12 cellular contexts compared by ENCODE assay signal in the genomic region with DNA sequence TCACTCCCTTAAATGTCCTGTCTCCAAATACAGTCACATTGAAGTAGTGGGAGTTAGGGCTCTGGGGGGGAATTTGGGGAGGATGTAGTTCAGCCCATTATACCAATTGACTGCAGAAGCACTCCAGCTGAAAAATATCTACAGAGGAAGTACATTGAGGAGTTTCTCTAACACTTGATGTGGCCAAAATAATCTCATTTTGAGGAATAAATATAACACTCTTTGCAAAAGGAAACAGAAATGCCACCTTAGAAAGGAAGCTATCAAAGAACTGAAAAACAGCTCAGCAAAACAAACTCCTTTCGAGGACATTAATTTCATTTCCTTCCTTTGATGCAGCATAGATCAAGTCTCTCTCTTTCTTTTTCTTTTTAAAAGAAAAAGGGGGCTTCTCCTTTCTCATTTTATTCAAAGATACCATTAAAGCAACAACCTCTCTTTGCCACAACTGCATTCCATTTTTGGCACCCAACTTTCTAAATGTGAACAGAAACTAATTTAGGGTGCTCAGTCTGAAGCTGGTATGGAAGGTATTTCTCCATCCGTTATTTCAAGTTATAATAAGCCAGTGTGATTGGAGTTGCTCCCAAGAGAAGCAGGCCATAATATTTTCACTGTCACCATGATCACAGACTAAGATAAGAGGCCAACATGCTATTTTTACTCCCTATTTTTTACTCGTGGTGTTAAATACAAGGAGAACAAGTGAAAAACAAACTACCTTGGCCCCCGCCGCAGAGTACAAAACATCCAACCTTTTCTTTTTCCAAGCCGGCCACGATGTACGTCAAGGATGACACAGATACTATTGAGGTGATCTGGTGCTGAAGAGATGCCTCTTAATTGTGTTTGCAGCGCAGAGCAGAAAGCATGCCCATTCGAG.
DNase-seq lines count a peak whose midpoint lies in the region; ATAC-seq, FAIRE-seq and TF ChIP-seq lines count a peak whose summit lies in the region.
"Had no signal": no experiment of that assay in that cellular context is flagged by ENCODE, and none has a peak within 500 bp of the region (broad histone marks: within the 10 kb centered on the region; RNA-seq: fewer than 3 reads in every experiment).

No MANE protein-coding gene starts in this region.

- H3K9me2 ChIP-seq in PC-3 (replicated peaks; ENCODE audit: low read length): no peaks in the 10 kb centered on the region

- no peaks in the 10 kb centered on the region for H3K9me3 Mint-ChIP-seq in naive thymus-derived CD8-positive, alpha-beta T cell

- no peak overlapping the region for H3K4me3 ChIP-seq in PC-3 (ENCODE audit: low read length)
- H3K4me3 ChIP-seq in dorsolateral prefrontal cortex: peak overlapping the region in 1 of 59 donors; percentile 21
- H3K4me3 ChIP-seq: SJCRH30, testis had no signal

- BruUV-seq in PC-3 (replicated peaks; lab: Mats Ljungman, UMichigan): no TSS peak

- no peaks in the 10 kb centered on the region for H3K79me2 ChIP-seq in PC-3 (ENCODE audit: low read length)

- no peak for ATAC-seq in PC-3
- ATAC-seq in naive thymus-derived CD8-positive, alpha-beta T cell: peak; percentile 65 to 68
- ATAC-seq in GM18505 (IDR thresholded peaks at IDR 0.05; ENCODE audit: unreplicated experiment): no peak
- no peak for ATAC-seq in GM21390 (IDR thresholded peaks at IDR 0.05; ENCODE audit: unreplicated experiment)

- peak overlapping the region; percentile 51 to 93 (median 84) for H3K27ac Mint-ChIP-seq in naive thymus-derived CD8-positive, alpha-beta T cell
- H3K27ac Mint-ChIP-seq: activated T-helper 2 cell treated with anti-CD3 and anti-CD28 coated beads, Interferon-gamma antibody, Interleukin-2, Interleukin-4, amounts not matched to agents 10 μg/mL and 5 μg/mL and 100 μg/mL, durations not matched to agents 14 hours and 24 hours and 36 hours had no signal

- peak; percentile 67 for FAIRE-seq in GM12892 (lab: Jason Lieb, UNC)

- no peak overlapping the region for H2AFZ ChIP-seq in PC-3 (ENCODE audit: low read length)

- no peaks in the 10 kb centered on the region for H3K36me3 Mint-ChIP-seq in naive thymus-derived CD8-positive, alpha-beta T cell

- peaks cover 23% of the 10 kb centered on the region for H3K4me1 ChIP-seq in PC-3 (ENCODE audit: insufficient read depth, low read length)
- H3K4me1 ChIP-seq: SJCRH30, testis had no signal

- no peaks in the 10 kb centered on the region for H4K20me1 ChIP-seq in PC-3 (ENCODE audit: low read length)

- peak overlapping the region; percentile 71 for H3K9ac ChIP-seq in PC-3 (ENCODE audit: low read length)

- H3K9me3 ChIP-seq in PC-3 (ENCODE audit: low read length): no peaks in the 10 kb centered on the region
- H3K9me3 ChIP-seq: SJCRH30, testis had no signal

- DNase-seq in GM12892 (ENCODE audit: insufficient read length) (no peak), PC-3 (no peak), dorsolateral prefrontal cortex (peak in 1 of 10 donors; percentile 30), NCI-H774 (lab: John Stamatoyannopoulos, UW) (no peak)
- DNase-seq in naive thymus-derived CD8-positive, alpha-beta T cell: peak in 3 of 10 donors; percentile 31 to 65 (median 61)
- DNase-seq: COR-L47, SJCRH30, testis had no signal

- H3K4me2 ChIP-seq in PC-3 (ENCODE audit: low read length): peak overlapping the region; percentile 76

- H3K27ac ChIP-seq in PC-3 (ENCODE audit: low read length): peak overlapping the region; percentile 97
- peak overlapping the region in 56 of 59 donors; percentile 12 to 88 (median 70) for H3K27ac ChIP-seq in dorsolateral prefrontal cortex
- H3K27ac ChIP-seq: SJCRH30, testis, VCaP had no signal

- H3K36me3 ChIP-seq in PC-3 (ENCODE audit: low read depth, low read length): no peaks in the 10 kb centered on the region
- H3K36me3 ChIP-seq: SJCRH30 had no signal

- no peak for TF ChIP-seq CTCF in PC-3 (conservative IDR thresholded peaks at IDR 0.05; ENCODE audit: low read depth, low read length)
- no peak for TF ChIP-seq CTCF in dorsolateral prefrontal cortex (IDR thresholded peaks at IDR 0.05 in 54 of 56, conservative IDR thresholded peaks at IDR 0.05 in 2 of 56; ENCODE audit: low read depth in 1 of 56, partially characterized antibody in 56 of 56)

- no peaks in the 10 kb centered on the region for H3F3A ChIP-seq in PC-3 (ENCODE audit: low read length, unreplicated experiment)

- CTCF ChIA-PET in PC-3 (lab: Charles Lee): no interaction called here

- H3K27me3 Mint-ChIP-seq in naive thymus-derived CD8-positive, alpha-beta T cell: no peaks in the 10 kb centered on the region

- H3K4me3 Mint-ChIP-seq in naive thymus-derived CD8-positive, alpha-beta T cell: peak overlapping the region; percentile 38 to 76 (median 64)

- POLR2A ChIA-PET in PC-3 (lab: Charles Lee; ENCODE audit: unreplicated experiment): no interaction called here
- POLR2A ChIA-PET in naive thymus-derived CD8-positive, alpha-beta T cell (lab: Charles Lee): no interaction called here

- intact Hi-C loops in PC-3 (cut with micrococcal nuclease) (loop anchor here (2.0 to 5.0 kb wide), 2 partner anchors 42 to 229 kb away; a partner anchor contains a TSS), dorsolateral prefrontal cortex (cut with DNase I) (no loop called here)

- TF ChIP-seq POLR2A in GM12892 (IDR thresholded peaks at IDR 0.05; ENCODE audit: low read depth, low read length): no peak
- no peak for TF ChIP-seq POLR2A in GM18505 (IDR thresholded peaks at IDR 0.05; ENCODE audit: borderline replicate concordance, extremely low read depth, insufficient read depth, insufficient read length)

- H3K4me1 Mint-ChIP-seq in naive thymus-derived CD8-positive, alpha-beta T cell: peaks cover 45 to 73% (median 58%) of the 10 kb centered on the region in 4 donors

- H3K27me3 ChIP-seq in PC-3 (ENCODE audit: low read length) (no peaks in the 10 kb centered on the region), dorsolateral prefrontal cortex (no peaks in the 10 kb centered on the region)
- H3K27me3 ChIP-seq: SJCRH30, testis had no signal

Comparison
In these comparisons a context has a peak if more than half of its experiments do, and no peak if none do; other contexts are left out.
1. ATAC-seq: peak in naive thymus-derived CD8-positive, alpha-beta T cell (2 of 2); none in PC-3 (single experiment), GM18505 (single experiment) and GM21390 (single experiment).